In the genomic region with DNA sequence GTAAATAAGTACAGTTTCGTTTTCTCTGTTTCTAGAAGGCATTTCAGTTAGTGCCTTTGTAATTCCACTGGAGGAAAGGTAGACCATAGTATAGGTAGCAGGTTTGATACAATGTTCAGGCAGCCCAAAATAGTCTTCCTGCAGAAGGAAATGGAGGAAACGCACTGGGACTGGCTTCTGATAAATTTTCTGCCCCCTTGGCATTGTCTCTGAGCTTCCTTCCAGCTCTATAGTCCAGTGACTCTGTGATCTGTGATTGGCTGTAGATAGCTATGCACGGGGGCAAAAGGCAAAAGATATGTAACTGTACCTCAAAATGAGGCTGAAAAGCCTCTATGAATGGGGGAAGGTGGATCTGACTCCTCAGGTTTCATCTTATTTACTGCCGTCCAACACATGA, we compare ENCODE assay signal across 2 cellular contexts.
TF ChIP-seq lines count a peak whose summit lies in the region.

No MANE protein-coding gene starts in this region.

TF ChIP-seq in WTC11, 78 proteins besides CTCF, POLR2A, EP300 and RAD21:
- no peak for TF ChIP-seq ZBTB43 (CRISPR knock-in tag; IDR thresholded peaks at IDR 0.05)
- TF ChIP-seq, protein P1, sequence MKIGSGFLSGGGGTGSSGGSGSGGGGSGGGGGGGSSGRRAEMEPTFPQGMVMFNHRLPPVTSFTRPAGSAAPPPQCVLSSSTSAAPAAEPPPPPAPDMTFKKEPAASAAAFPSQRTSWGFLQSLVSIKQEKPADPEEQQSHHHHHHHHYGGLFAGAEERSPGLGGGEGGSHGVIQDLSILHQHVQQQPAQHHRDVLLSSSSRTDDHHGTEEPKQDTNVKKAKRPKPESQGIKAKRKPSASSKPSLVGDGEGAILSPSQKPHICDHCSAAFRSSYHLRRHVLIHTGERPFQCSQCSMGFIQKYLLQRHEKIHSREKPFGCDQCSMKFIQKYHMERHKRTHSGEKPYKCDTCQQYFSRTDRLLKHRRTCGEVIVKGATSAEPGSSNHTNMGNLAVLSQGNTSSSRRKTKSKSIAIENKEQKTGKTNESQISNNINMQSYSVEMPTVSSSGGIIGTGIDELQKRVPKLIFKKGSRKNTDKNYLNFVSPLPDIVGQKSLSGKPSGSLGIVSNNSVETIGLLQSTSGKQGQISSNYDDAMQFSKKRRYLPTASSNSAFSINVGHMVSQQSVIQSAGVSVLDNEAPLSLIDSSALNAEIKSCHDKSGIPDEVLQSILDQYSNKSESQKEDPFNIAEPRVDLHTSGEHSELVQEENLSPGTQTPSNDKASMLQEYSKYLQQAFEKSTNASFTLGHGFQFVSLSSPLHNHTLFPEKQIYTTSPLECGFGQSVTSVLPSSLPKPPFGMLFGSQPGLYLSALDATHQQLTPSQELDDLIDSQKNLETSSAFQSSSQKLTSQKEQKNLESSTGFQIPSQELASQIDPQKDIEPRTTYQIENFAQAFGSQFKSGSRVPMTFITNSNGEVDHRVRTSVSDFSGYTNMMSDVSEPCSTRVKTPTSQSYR (CRISPR knock-in tag; IDR thresholded peaks at IDR 0.05), result no peak
- TF ChIP-seq KAT7 (CRISPR knock-in tag; IDR thresholded peaks at IDR 0.05; ENCODE audit: borderline replicate concordance), result no peak
- no peak for TF ChIP-seq ZMAT4 (CRISPR knock-in tag; IDR thresholded peaks at IDR 0.05)
- TF ChIP-seq TP53 (CRISPR knock-in tag; IDR thresholded peaks at IDR 0.05), result no peak
- TF ChIP-seq CREB1 (CRISPR knock-in tag; IDR thresholded peaks at IDR 0.05), result no peak

TF ChIP-seq in endothelial cell of umbilical vein, 7 proteins besides CTCF, POLR2A, EP300 and RAD21:
- TF ChIP-seq GATA2 (IDR thresholded peaks at IDR 0.05; ENCODE audit: insufficient read depth, insufficient read length, low read depth, low read length) (no peak), EZH2 (IDR thresholded peaks at IDR 0.05; ENCODE audit: borderline replicate concordance, low read depth, low read length, severe bottlenecking) (no peak), FOS (IDR thresholded peaks at IDR 0.05; ENCODE audit: borderline replicate concordance, insufficient read depth, low read length) (no peak)
